Comparison of ENCODE assay signal across 1 cellular context in the genomic region with DNA sequence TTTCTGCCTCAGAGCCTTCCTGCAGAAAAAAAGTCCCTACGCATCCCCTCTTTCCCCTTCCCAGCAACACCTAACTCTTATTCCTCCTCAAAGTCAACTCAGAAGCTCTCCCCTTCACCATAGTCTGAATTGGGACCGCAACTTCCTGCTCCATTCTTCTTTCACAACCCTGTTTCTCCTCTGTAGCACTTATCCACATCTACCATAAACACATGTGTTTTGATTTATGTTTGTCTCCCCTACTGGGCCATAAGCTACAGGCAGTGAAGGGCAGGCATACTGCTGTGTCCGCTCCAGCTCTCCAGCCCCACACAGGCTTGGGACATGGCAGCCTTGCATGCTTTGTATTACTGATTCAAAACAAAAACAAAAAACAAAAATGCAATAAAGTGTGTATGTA.
TF ChIP-seq lines count a peak whose summit lies in the region.

No MANE protein-coding gene starts in this region.

TF ChIP-seq in H1, 55 proteins besides CTCF, POLR2A, EP300 and RAD21:
- no peak for TF ChIP-seq TAF1 (IDR thresholded peaks at IDR 0.05; ENCODE audit: low read depth, low read length)
- no peak for TF ChIP-seq CREB1 (IDR thresholded peaks at IDR 0.05)
- no peak for TF ChIP-seq CHD2 (IDR thresholded peaks at IDR 0.05; ENCODE audit: low read length)
- no peak for TF ChIP-seq SP1 (IDR thresholded peaks at IDR 0.05; ENCODE audit: low read depth, low read length)
- TF ChIP-seq PHF8 (conservative IDR thresholded peaks at IDR 0.05; ENCODE audit: low read depth, low read length), result no peak
- TF ChIP-seq CHD1 (IDR thresholded peaks at IDR 0.05; ENCODE audit: low read depth, low read length), result no peak
- TF ChIP-seq, protein P1, sequence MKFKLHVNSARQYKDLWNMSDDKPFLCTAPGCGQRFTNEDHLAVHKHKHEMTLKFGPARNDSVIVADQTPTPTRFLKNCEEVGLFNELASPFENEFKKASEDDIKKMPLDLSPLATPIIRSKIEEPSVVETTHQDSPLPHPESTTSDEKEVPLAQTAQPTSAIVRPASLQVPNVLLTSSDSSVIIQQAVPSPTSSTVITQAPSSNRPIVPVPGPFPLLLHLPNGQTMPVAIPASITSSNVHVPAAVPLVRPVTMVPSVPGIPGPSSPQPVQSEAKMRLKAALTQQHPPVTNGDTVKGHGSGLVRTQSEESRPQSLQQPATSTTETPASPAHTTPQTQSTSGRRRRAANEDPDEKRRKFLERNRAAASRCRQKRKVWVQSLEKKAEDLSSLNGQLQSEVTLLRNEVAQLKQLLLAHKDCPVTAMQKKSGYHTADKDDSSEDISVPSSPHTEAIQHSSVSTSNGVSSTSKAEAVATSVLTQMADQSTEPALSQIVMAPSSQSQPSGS (IDR thresholded peaks at IDR 0.05; ENCODE audit: low read length), result no peak
- TF ChIP-seq SP2 (IDR thresholded peaks at IDR 0.05; ENCODE audit: low read length), result no peak
- TF ChIP-seq MAFK (IDR thresholded peaks at IDR 0.05; ENCODE audit: low read depth, low read length), result no peak
- TF ChIP-seq CTBP2 (IDR thresholded peaks at IDR 0.05; ENCODE audit: borderline replicate concordance, insufficient read depth, insufficient read length, low read length), result no peak
- TF ChIP-seq YY1 (IDR thresholded peaks at IDR 0.05; ENCODE audit: low read depth, low read length), result no peak
- TF ChIP-seq RBBP5 (IDR thresholded peaks at IDR 0.05; ENCODE audit: borderline replicate concordance, low read depth, low read length), result no peak
- TF ChIP-seq, protein P2, sequence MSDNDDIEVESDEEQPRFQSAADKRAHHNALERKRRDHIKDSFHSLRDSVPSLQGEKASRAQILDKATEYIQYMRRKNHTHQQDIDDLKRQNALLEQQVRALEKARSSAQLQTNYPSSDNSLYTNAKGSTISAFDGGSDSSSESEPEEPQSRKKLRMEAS (IDR thresholded peaks at IDR 0.05), result no peak
